Comparison of ENCODE assay signal across 10 cellular contexts in genomic region chr17:69448431-69449102, GRCh38. TPM values are rescaled to one million over a fixed set of nuclear protein-coding genes. Genes with fewer than 3 reads are reported as not detected.
DNase-seq lines count a peak whose midpoint lies in the region; ATAC-seq and TF ChIP-seq lines count a peak whose summit lies in the region.
"Had no signal": no experiment of that assay in that cellular context is flagged by ENCODE, and none has a peak within 500 bp of the region (broad histone marks: within the 10 kb centered on the region; RNA-seq: fewer than 3 reads in every experiment).

No MANE protein-coding gene starts in this region.

- intact Hi-C loops in upper lobe of right lung (cut with DNase I) = no loop called here

- TF ChIP-seq CTCF in hepatocyte (IDR thresholded peaks at IDR 0.05; ENCODE audit: poor library complexity) (no peak), upper lobe of right lung (IDR thresholded peaks at IDR 0.05) (no peak)

- H3K4me3 ChIP-seq in BLaER1 = no peak overlapping the region
- H3K4me3 ChIP-seq in adipocyte (ENCODE audit: low read length) = peak overlapping the region; percentile 42
- H3K4me3 ChIP-seq in hepatocyte = no peak overlapping the region
- H3K4me3 ChIP-seq in upper lobe of right lung = no peak overlapping the region
- H3K4me3 ChIP-seq: BLaER1 treated with 17β-estradiol and CSF1 and Interleukin-3, amounts not matched to agents 10 nM and 100 nM had no signal

- DNase-seq in adipocyte (ENCODE audit: low read depth) (peak; percentile 4), hepatocyte (ENCODE audit: low spot score) (no peak), occipital lobe (lab: John Stamatoyannopoulos, UW) (peak; percentile 32), SHP77 treated with DMSO at 0.1 percent for 48 hours (lab: John Stamatoyannopoulos, UW) (no peak), NCI-H524 (lab: John Stamatoyannopoulos, UW) (no peak), upper lobe of right lung (no peak)
- DNase-seq: naive B cell had no signal

- H4K20me1 ChIP-seq in BLaER1 (no peaks in the 10 kb centered on the region), hepatocyte (ENCODE audit: insufficient read depth, poor library complexity, severe bottlenecking) (no peaks in the 10 kb centered on the region)

- H3K4me1 ChIP-seq in BLaER1 = peaks cover 53% of the 10 kb centered on the region
- no peaks in the 10 kb centered on the region for H3K4me1 ChIP-seq in adipocyte (ENCODE audit: control insufficient read depth, insufficient read depth, low read length)
- no peaks in the 10 kb centered on the region for H3K4me1 ChIP-seq in hepatocyte (ENCODE audit: insufficient read depth)
- no peaks in the 10 kb centered on the region for H3K4me1 ChIP-seq in upper lobe of right lung

- 50% methylated on average over 16 of the region's 16 CpGs for WGBS in hepatocyte (ENCODE audit: low lambda C conversion rate, missing lambda C conversion rate)

- H2AFZ ChIP-seq in hepatocyte = no peak overlapping the region

- H3K9ac ChIP-seq in BLaER1 = no peak overlapping the region
- no peak overlapping the region for H3K9ac ChIP-seq in adipocyte (ENCODE audit: low read length)
- H3K9ac ChIP-seq: BLaER1 treated with 17β-estradiol and CSF1 and Interleukin-3, amounts not matched to agents 10 nM and 100 nM had no signal

- H3K36me3 ChIP-seq in BLaER1 = no peaks in the 10 kb centered on the region
- no peaks in the 10 kb centered on the region for H3K36me3 ChIP-seq in adipocyte (ENCODE audit: control insufficient read depth, insufficient read depth, low read length, severe bottlenecking)
- no peaks in the 10 kb centered on the region for H3K36me3 ChIP-seq in hepatocyte (replicated peaks; ENCODE audit: insufficient read depth, low read depth)
- no peaks in the 10 kb centered on the region for H3K36me3 ChIP-seq in upper lobe of right lung
- H3K36me3 ChIP-seq: BLaER1 treated with 17β-estradiol and CSF1 and Interleukin-3, amounts not matched to agents 10 nM and 100 nM had no signal

- no peaks in the 10 kb centered on the region for H3K9me2 ChIP-seq in hepatocyte (replicated peaks; ENCODE audit: insufficient read depth)

- H3K9me3 ChIP-seq in BLaER1 = peaks cover 5% of the 10 kb centered on the region; the same call in 1 of the 2 replicates
- no peaks in the 10 kb centered on the region for H3K9me3 ChIP-seq in adipocyte (ENCODE audit: control insufficient read depth, low read length)
- no peaks in the 10 kb centered on the region for H3K9me3 ChIP-seq in hepatocyte (ENCODE audit: low read depth)
- no peaks in the 10 kb centered on the region for H3K9me3 ChIP-seq in upper lobe of right lung

- H3K27me3 ChIP-seq in BLaER1 (no peaks in the 10 kb centered on the region), adipocyte (replicated peaks; ENCODE audit: control insufficient read depth, insufficient read depth, low read length) (no peaks in the 10 kb centered on the region), hepatocyte (no peaks in the 10 kb centered on the region), upper lobe of right lung (no peaks in the 10 kb centered on the region)

- ATAC-seq in HG03457 (IDR thresholded peaks at IDR 0.05; ENCODE audit: unreplicated experiment) = no peak
- no peak for ATAC-seq in upper lobe of right lung

- peaks cover 3% of the 10 kb centered on the region for H3K79me2 ChIP-seq in hepatocyte

- no peak overlapping the region for H3K27ac ChIP-seq in BLaER1
- H3K27ac ChIP-seq in hepatocyte = no peak overlapping the region
- H3K27ac ChIP-seq in upper lobe of right lung = no peak overlapping the region
- H3K27ac ChIP-seq: BLaER1 treated with 17β-estradiol and CSF1 and Interleukin-3, amounts not matched to agents 10 nM and 100 nM had no signal

- H3K4me2 ChIP-seq in BLaER1 (peak overlapping the region; percentile 33; the same call in 1 of the 2 replicates), hepatocyte (peak overlapping the region; percentile 17)

RNA-seq across cellular contexts. Expression of gene MAP2K6, which starts 34.1 kb away (rescaled TPM):
- total RNA-seq in hepatocyte (12.0 and 13.2 TPM in 2 replicates), occipital lobe (39.9 TPM), upper lobe of right lung (4.7 TPM)
- polyA plus RNA-seq in hepatocyte = 3.3 and 5.8 TPM in 2 replicates

Comparison
In these comparisons a context has a peak if more than half of its experiments do, and no peak if none do; other contexts are left out.
1. DNase-seq: peak in adipocyte (single experiment) and occipital lobe (single experiment); none in hepatocyte (single experiment), SHP77 treated with DMSO at 0.1 percent for 48 hours (single experiment), NCI-H524 (0 of 2) and upper lobe of right lung (single experiment).